In the genomic region with DNA sequence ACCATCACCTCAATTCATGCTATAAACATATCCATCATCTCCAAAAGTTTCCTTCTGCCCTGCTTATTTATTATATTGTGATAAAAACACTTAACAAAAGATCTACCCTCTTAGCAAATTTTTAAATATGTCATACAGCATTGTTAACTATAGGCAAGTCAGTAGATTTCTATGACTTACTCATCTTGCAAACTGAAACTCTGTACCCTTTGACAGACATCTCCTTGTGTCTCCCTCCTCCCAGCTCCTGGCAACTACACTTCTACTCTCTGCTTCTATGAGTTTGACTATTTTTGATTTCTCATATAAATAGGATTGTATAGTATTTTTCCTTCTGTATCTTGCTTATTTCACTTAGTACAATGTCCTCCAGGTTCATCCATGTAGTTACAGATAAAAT, we compare ENCODE assay signal across 27 cellular contexts.
"Had no signal": no experiment of that assay in that cellular context is flagged by ENCODE, and none has a peak within 500 bp of the region (broad histone marks: within the 10 kb centered on the region; RNA-seq: fewer than 3 reads in every experiment).

No MANE protein-coding gene starts in this region.

- H3K4me3 ChIP-seq: esophagus squamous epithelium, heart right ventricle, lung, neural progenitor cell, right atrium auricular region, suprapubic skin, transverse colon, upper lobe of right lung, uterus had no signal

- H3K27me3 ChIP-seq: esophagus squamous epithelium, heart right ventricle, neural progenitor cell, right atrium auricular region, suprapubic skin, transverse colon, upper lobe of right lung, uterus had no signal

- H2AFZ ChIP-seq: neural progenitor cell, parathyroid adenoma had no signal

- H3K4me3 Mint-ChIP-seq: effector memory CD8-positive, alpha-beta T cell; memory B cell; nephron; neural progenitor cell; stimulated activated memory B cell treated with anti-CD40 and anti-IgM and Interleukin-4, amounts not matched to agents 10 μg/mL and 1 μg/mL and 100 μg/mL, for 72 hours; stimulated activated naive CD8-positive, alpha-beta T cell treated with anti-CD3 and anti-CD28 coated beads, Interleukin-15, Interleukin-2, amounts not matched to agents 100 ng/mL and 50 ng/mL, for 24 hours had no signal

- H3K4me1 ChIP-seq: esophagus squamous epithelium, heart right ventricle, neural progenitor cell, parathyroid adenoma, right atrium auricular region, suprapubic skin, transverse colon, upper lobe of right lung, uterus had no signal

- H3K27me3 Mint-ChIP-seq: memory B cell, progenitor cell of endocrine pancreas had no signal

- H3K79me2 ChIP-seq: parathyroid adenoma had no signal

- H3K9me3 ChIP-seq: esophagus squamous epithelium, right atrium auricular region, suprapubic skin, transverse colon, uterus had no signal

- H3K27ac ChIP-seq: esophagus squamous epithelium, heart right ventricle, neural progenitor cell, parathyroid adenoma, right atrium auricular region, suprapubic skin, transverse colon, upper lobe of right lung, uterus had no signal

- DNase-seq: cortex of kidney; effector memory CD8-positive, alpha-beta T cell; erythroblast; esophagus squamous epithelium; foreskin melanocyte; glutamatergic neuron; heart right ventricle; hippocampal formation; islet precursor cell; kidney glomerular epithelial cell; left ventricle myocardium superior; stimulated activated CD4-positive, alpha-beta T cell treated with anti-CD3 and anti-CD28 coated beads, Interleukin-2, amount 100 ng/mL, for 24 hours; stimulated activated CD4-positive, alpha-beta T cell treated with anti-CD3 and anti-CD28 coated beads, Interleukin-4, amount 100 ng/mL, for 24 hours; transverse colon; upper lobe of right lung; uterus had no signal

- H3K36me3 ChIP-seq: esophagus squamous epithelium, heart right ventricle, neural progenitor cell, right atrium auricular region, suprapubic skin, transverse colon, upper lobe of right lung, uterus had no signal

- H3K4me1 Mint-ChIP-seq: nephron, neural progenitor cell had no signal

- H3K36me3 Mint-ChIP-seq: memory B cell; neural progenitor cell; stimulated activated memory B cell treated with anti-CD40 and anti-IgM and Interleukin-4, amounts not matched to agents 10 μg/mL and 1 μg/mL and 100 μg/mL, for 72 hours had no signal

- ATAC-seq: effector memory CD8-positive, alpha-beta T cell; heart right ventricle; left ventricle myocardium superior; sciatic nerve; stimulated activated memory B cell treated with anti-CD40 and anti-IgM and Interleukin-4, amounts not matched to agents 10 μg/mL and 1 μg/mL and 100 μg/mL, for 72 hours; upper lobe of right lung had no signal

- H3K9me3 Mint-ChIP-seq: effector memory CD8-positive, alpha-beta T cell; memory B cell; neural progenitor cell; stimulated activated memory B cell treated with anti-CD40 and anti-IgM and Interleukin-4, amounts not matched to agents 10 μg/mL and 1 μg/mL and 100 μg/mL, for 72 hours; stimulated activated naive CD8-positive, alpha-beta T cell treated with anti-CD3 and anti-CD28 coated beads, Interleukin-15, Interleukin-2, amounts not matched to agents 100 ng/mL and 50 ng/mL, for 24 hours had no signal

- H3K4me2 ChIP-seq: neural progenitor cell had no signal

- H3K27ac Mint-ChIP-seq: effector memory CD8-positive, alpha-beta T cell; memory B cell; nephron; neural progenitor cell; progenitor cell of endocrine pancreas; stimulated activated memory B cell treated with anti-CD40 and anti-IgM and Interleukin-4, amounts not matched to agents 10 μg/mL and 1 μg/mL and 100 μg/mL, for 72 hours had no signal

- H3K9ac ChIP-seq: neural progenitor cell, parathyroid adenoma had no signal
